Comparison of ENCODE assay signal across 11 cellular contexts in genomic region chr19:40282920-40283319, GRCh38. TPM values are rescaled to one million over a fixed set of nuclear protein-coding genes. Genes with fewer than 3 reads are reported as not detected.
DNase-seq lines count a peak whose midpoint lies in the region; ATAC-seq lines count a peak whose summit lies in the region.
"Had no signal": no experiment of that assay in that cellular context is flagged by ENCODE, and none has a peak within 500 bp of the region (broad histone marks: within the 10 kb centered on the region; RNA-seq: fewer than 3 reads in every experiment).

No MANE protein-coding gene starts in this region.

- H3K27ac Mint-ChIP-seq in stimulated activated naive CD8-positive, alpha-beta T cell treated with anti-CD3 and anti-CD28 coated beads, Interleukin-15, Interleukin-2, amounts not matched to agents 100 ng/mL and 50 ng/mL, for 24 hours: peak overlapping the region; percentile 97
- H3K27ac Mint-ChIP-seq in activated naive CD8-positive, alpha-beta T cell treated with anti-CD3 and anti-CD28 coated beads, Interleukin-2, amount 50 U/mL, for 24 hours: peak overlapping the region; percentile 96

- peaks cover 5% of the 10 kb centered on the region for H3K36me3 Mint-ChIP-seq in stimulated activated naive CD8-positive, alpha-beta T cell treated with anti-CD3 and anti-CD28 coated beads, Interleukin-15, Interleukin-2, amounts not matched to agents 100 ng/mL and 50 ng/mL, for 24 hours (ENCODE audit: low read depth)
- peaks cover 9% of the 10 kb centered on the region for H3K36me3 Mint-ChIP-seq in activated naive CD8-positive, alpha-beta T cell treated with anti-CD3 and anti-CD28 coated beads, Interleukin-2, amount 50 U/mL, for 24 hours (ENCODE audit: low read depth)

- H3K4me3 Mint-ChIP-seq in stimulated activated naive CD8-positive, alpha-beta T cell treated with anti-CD3 and anti-CD28 coated beads, Interleukin-15, Interleukin-2, amounts not matched to agents 100 ng/mL and 50 ng/mL, for 24 hours: peak overlapping the region; percentile 95
- H3K4me3 Mint-ChIP-seq in activated naive CD8-positive, alpha-beta T cell treated with anti-CD3 and anti-CD28 coated beads, Interleukin-2, amount 50 U/mL, for 24 hours: peak overlapping the region; percentile 97

- no peaks in the 10 kb centered on the region for H3K9me3 Mint-ChIP-seq in stimulated activated naive CD8-positive, alpha-beta T cell treated with anti-CD3 and anti-CD28 coated beads, Interleukin-15, Interleukin-2, amounts not matched to agents 100 ng/mL and 50 ng/mL, for 24 hours
- no peaks in the 10 kb centered on the region for H3K9me3 Mint-ChIP-seq in activated naive CD8-positive, alpha-beta T cell treated with anti-CD3 and anti-CD28 coated beads, Interleukin-2, amount 50 U/mL, for 24 hours

- peaks cover 71% of the 10 kb centered on the region for H3K4me1 Mint-ChIP-seq in stimulated activated naive CD8-positive, alpha-beta T cell treated with anti-CD3 and anti-CD28 coated beads, Interleukin-15, Interleukin-2, amounts not matched to agents 100 ng/mL and 50 ng/mL, for 24 hours (ENCODE audit: low read depth)
- H3K4me1 Mint-ChIP-seq in activated naive CD8-positive, alpha-beta T cell treated with anti-CD3 and anti-CD28 coated beads, Interleukin-2, amount 50 U/mL, for 24 hours: peaks cover 69% of the 10 kb centered on the region

- no peaks in the 10 kb centered on the region for H3K27me3 Mint-ChIP-seq in stimulated activated naive CD8-positive, alpha-beta T cell treated with anti-CD3 and anti-CD28 coated beads, Interleukin-15, Interleukin-2, amounts not matched to agents 100 ng/mL and 50 ng/mL, for 24 hours
- peaks cover 2% of the 10 kb centered on the region for H3K27me3 Mint-ChIP-seq in activated naive CD8-positive, alpha-beta T cell treated with anti-CD3 and anti-CD28 coated beads, Interleukin-2, amount 50 U/mL, for 24 hours

- DNase-seq in stimulated activated naive CD8-positive, alpha-beta T cell treated with anti-CD3 and anti-CD28 coated beads, Interleukin-15, Interleukin-2, amounts not matched to agents 100 U/mL and 50 U/mL, for 24 hours: no peak
- DNase-seq in activated naive CD8-positive, alpha-beta T cell treated with anti-CD3 and anti-CD28 coated beads, Interleukin-2, amount 50 U/mL, for 24 hours: no peak
- DNase-seq in myocyte (ENCODE audit: low read depth) (peak; percentile 28), 8988T (no peak), C1 segment of cervical spinal cord (lab: John Stamatoyannopoulos, UW) (no peak)
- DNase-seq in NK-92 treated with Interleukin-12 subunit alpha and Interleukin-12 subunit beta, amount 100 ng/mL, for 24 hours (lab: John Stamatoyannopoulos, UW): no peak
- DNase-seq: DMS79 treated with DMSO at 0.1 percent for 48 hours; NCI-H187; stimulated activated CD4-positive, alpha-beta T cell treated with anti-CD3 and anti-CD28 coated beads, Interleukin-4, amount 100 ng/mL, for 24 hours had no signal

- ATAC-seq in stimulated activated naive CD8-positive, alpha-beta T cell treated with anti-CD3 and anti-CD28 coated beads, Interleukin-15, Interleukin-2, amounts not matched to agents 100 U/mL and 50 U/mL, for 24 hours: no peak
- no peak for ATAC-seq in activated naive CD8-positive, alpha-beta T cell treated with anti-CD3 and anti-CD28 coated beads, Interleukin-2, amount 50 U/mL, for 24 hours
- no peak for ATAC-seq in GM21360 (IDR thresholded peaks at IDR 0.05; ENCODE audit: unreplicated experiment)

RNA-seq across cellular contexts. Expression of gene AKT2, which starts 2.2 kb away (rescaled TPM):
- 91.2 and 93.3 TPM in 2 replicates for total RNA-seq in myocyte
- 112 TPM for polyA plus RNA-seq in myocyte (2012)

RNA-seq across cellular contexts. Expression of gene CCNP, which starts 56.4 kb away (rescaled TPM):
- total RNA-seq in myocyte: not detected in 2 replicates
- 0.16 TPM for polyA plus RNA-seq in myocyte (2012)
